ENCODE assay signal across 10 cellular contexts in the genomic region with DNA sequence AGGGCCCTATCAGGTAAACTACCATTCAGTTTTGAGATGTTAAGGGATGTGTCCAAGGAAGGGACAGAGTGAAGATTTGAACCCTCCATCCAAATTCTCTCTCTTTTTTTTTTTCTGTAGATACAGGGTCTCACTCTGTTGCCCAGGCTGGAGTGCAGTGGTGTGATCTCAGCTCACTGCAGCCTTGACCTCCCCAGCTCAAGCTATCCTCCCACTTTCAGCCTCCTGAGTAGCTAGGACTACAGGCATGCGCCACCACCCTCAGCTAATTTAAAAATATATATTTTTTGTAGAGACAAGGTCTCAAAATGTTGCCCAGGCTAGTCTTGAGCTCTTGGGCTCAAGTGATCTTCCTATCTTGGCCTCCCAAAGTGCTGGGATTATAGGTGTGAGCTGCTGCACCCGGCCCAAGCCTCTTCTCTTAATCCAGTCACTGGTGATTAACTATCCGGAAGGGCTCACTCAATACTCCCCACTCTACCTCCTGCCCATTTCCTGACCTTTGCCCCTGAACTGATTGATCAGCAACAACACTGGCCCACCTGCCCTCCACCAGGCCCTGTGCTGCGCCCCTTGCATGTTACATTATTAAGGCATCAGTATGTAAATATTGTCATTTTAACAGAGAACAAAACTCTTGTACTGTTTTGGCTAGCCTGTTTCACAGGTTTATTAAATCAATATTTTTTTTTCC.
"Had no signal": no experiment of that assay in that cellular context is flagged by ENCODE, and none has a peak within 500 bp of the region (broad histone marks: within the 10 kb centered on the region; RNA-seq: fewer than 3 reads in every experiment).

No MANE protein-coding gene starts in this region.

- H3K4me3 ChIP-seq: right atrium auricular region, upper lobe of right lung had no signal

- H3K27me3 ChIP-seq: neutrophil, right atrium auricular region, upper lobe of right lung had no signal

- H3K36me3 ChIP-seq: neutrophil, right atrium auricular region, upper lobe of right lung had no signal

- H3K36me3 Mint-ChIP-seq: mesothelial cell of epicardium had no signal

- H3K9me3 ChIP-seq: neutrophil, right atrium auricular region, upper lobe of right lung had no signal

- H3K9me3 Mint-ChIP-seq: activated T-helper 1 cell treated with anti-CD3 and anti-CD28 coated beads, Interleukin-12 subunit alpha, Interleukin-12 subunit beta, Interleukin-2, Interleukin-4 antibody, amounts not matched to agents 30 ng/mL and 10 ng/mL and 1 ng/mL, durations not matched to agents 14 hours and 24 hours and 36 hours; T-helper 2 cell treated with Interferon-gamma antibody and Interleukin-4, amounts not matched to agents 5 μg/mL and 100 μg/mL, for 36 hours had no signal

- H3K27ac ChIP-seq: neutrophil, right atrium auricular region, upper lobe of right lung had no signal

- DNase-seq: activated CD4-positive, alpha-beta T cell treated with anti-CD3 and anti-CD28 coated beads for 36 hours; activated CD8-positive, alpha-beta T cell treated with anti-CD3 and anti-CD28 coated beads, Interleukin-2, amount 10 ng/mL, durations not matched to agents 7 days and 5 days; activated naive CD4-positive, alpha-beta T cell treated with Interleukin-2 at 50 U/mL for 16 hours; stimulated activated naive CD4-positive, alpha-beta T cell treated with Interleukin-2 at 50 U/mL for 16 hours; upper lobe of right lung had no signal

- H3K4me1 ChIP-seq: upper lobe of right lung had no signal

- H3K4me3 Mint-ChIP-seq: activated CD4-positive, alpha-beta T cell treated with anti-CD3 and anti-CD28 coated beads for 36 hours; activated CD8-positive, alpha-beta T cell treated with anti-CD3 and anti-CD28 coated beads, Interleukin-2, amount 10 ng/mL, durations not matched to agents 7 days and 5 days; activated T-helper 1 cell treated with anti-CD3 and anti-CD28 coated beads, Interleukin-12 subunit alpha, Interleukin-12 subunit beta, Interleukin-2, Interleukin-4 antibody, amounts not matched to agents 30 ng/mL and 10 ng/mL and 1 ng/mL, durations not matched to agents 14 hours and 24 hours and 36 hours; mesothelial cell of epicardium; T-helper 2 cell treated with Interferon-gamma antibody and Interleukin-4, amounts not matched to agents 5 μg/mL and 100 μg/mL, for 36 hours had no signal

- H3K4me1 Mint-ChIP-seq: activated CD4-positive, alpha-beta T cell treated with anti-CD3 and anti-CD28 coated beads for 36 hours had no signal

- H3K27me3 Mint-ChIP-seq: activated CD4-positive, alpha-beta T cell treated with anti-CD3 and anti-CD28 coated beads for 36 hours had no signal

- H3K27ac Mint-ChIP-seq: activated CD4-positive, alpha-beta T cell treated with anti-CD3 and anti-CD28 coated beads for 36 hours; activated CD8-positive, alpha-beta T cell treated with anti-CD3 and anti-CD28 coated beads, Interleukin-2, amount 10 ng/mL, durations not matched to agents 7 days and 5 days; activated T-helper 1 cell treated with anti-CD3 and anti-CD28 coated beads, Interleukin-12 subunit alpha, Interleukin-12 subunit beta, Interleukin-2, Interleukin-4 antibody, amounts not matched to agents 30 ng/mL and 10 ng/mL and 1 ng/mL, durations not matched to agents 14 hours and 24 hours and 36 hours; mesothelial cell of epicardium; T-helper 2 cell treated with Interferon-gamma antibody and Interleukin-4, amounts not matched to agents 5 μg/mL and 100 μg/mL, for 36 hours had no signal
